1 cellular context compared by ENCODE assay signal in the genomic region with DNA sequence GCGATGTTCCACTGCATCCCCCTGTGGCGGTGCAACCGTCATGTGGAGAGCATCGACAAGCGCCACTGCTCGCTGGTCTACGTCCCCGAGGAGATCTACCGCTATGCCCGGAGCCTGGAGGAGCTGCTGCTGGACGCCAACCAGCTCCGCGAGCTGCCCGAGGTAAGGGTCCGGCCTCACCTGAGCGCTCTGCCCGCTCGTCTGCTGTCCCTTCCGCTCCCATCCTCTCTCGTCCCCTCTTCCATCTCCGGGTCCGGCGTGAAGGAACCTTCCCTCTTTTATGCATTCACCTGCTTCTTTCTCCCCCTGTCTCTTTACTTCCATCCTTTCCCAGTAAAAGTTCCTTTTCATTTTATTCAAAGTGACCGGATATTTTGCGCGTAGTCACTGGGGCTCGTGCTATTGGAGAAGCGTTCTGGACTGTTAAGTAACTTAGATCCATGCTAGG.
TF ChIP-seq lines count a peak whose summit lies in the region.

No MANE protein-coding gene starts in this region.

TF ChIP-seq in IMR-90, 13 proteins besides CTCF, POLR2A, EP300 and RAD21 (continued from another document):
- TF ChIP-seq, protein P1, sequence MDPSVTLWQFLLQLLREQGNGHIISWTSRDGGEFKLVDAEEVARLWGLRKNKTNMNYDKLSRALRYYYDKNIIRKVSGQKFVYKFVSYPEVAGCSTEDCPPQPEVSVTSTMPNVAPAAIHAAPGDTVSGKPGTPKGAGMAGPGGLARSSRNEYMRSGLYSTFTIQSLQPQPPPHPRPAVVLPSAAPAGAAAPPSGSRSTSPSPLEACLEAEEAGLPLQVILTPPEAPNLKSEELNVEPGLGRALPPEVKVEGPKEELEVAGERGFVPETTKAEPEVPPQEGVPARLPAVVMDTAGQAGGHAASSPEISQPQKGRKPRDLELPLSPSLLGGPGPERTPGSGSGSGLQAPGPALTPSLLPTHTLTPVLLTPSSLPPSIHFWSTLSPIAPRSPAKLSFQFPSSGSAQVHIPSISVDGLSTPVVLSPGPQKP (IDR thresholded peaks at IDR 0.05; ENCODE audit: borderline replicate concordance, low read depth, low read length), result no peak
- TF ChIP-seq BHLHE40 (IDR thresholded peaks at IDR 0.05; ENCODE audit: low read depth, low read length), result no peak
- TF ChIP-seq MXI1 (IDR thresholded peaks at IDR 0.05; ENCODE audit: borderline replicate concordance, low read depth, low read length), result no peak
- TF ChIP-seq MAFK (IDR thresholded peaks at IDR 0.05; ENCODE audit: low read depth, low read length), result no peak
